In genomic region chr3:317012-317411, GRCh38 we compare ENCODE assay signal across 31 cellular contexts.
"Had no signal": no experiment of that assay in that cellular context is flagged by ENCODE, and none has a peak within 500 bp of the region (broad histone marks: within the 10 kb centered on the region; RNA-seq: fewer than 3 reads in every experiment).

No MANE protein-coding gene starts in this region.

- ATAC-seq: natural killer cell; psoas muscle; right cardiac atrium; sciatic nerve; stimulated activated memory B cell treated with anti-CD40 and anti-IgM and Interleukin-4, amounts not matched to agents 10 μg/mL and 1 μg/mL and 100 μg/mL, for 72 hours; stimulated activated naive CD8-positive, alpha-beta T cell treated with anti-CD3 and anti-CD28 coated beads, Interleukin-15, amount 100 ng/mL, for 72 hours; stimulated activated naive CD8-positive, alpha-beta T cell treated with anti-CD3 and anti-CD28 coated beads, Interleukin-15, Interleukin-2, amounts not matched to agents 100 U/mL and 50 U/mL, for 24 hours; upper lobe of right lung had no signal

- H3K4me3 ChIP-seq: neural progenitor cell, ovary, psoas muscle, skin epidermis, smooth muscle cell, spleen, suprapubic skin, testis, tibial artery, transverse colon, upper lobe of right lung, uterus had no signal

- H3K9ac ChIP-seq: neural progenitor cell, parathyroid adenoma had no signal

- H3K27me3 Mint-ChIP-seq: progenitor cell of endocrine pancreas; stimulated activated memory B cell treated with anti-CD40 and anti-IgM and Interleukin-4, amounts not matched to agents 10 μg/mL and 1 μg/mL and 100 μg/mL, for 72 hours; stimulated activated naive CD8-positive, alpha-beta T cell treated with anti-CD3 and anti-CD28 coated beads, Interleukin-15, amount 100 ng/mL, for 72 hours had no signal

- H3K27me3 ChIP-seq: neural progenitor cell, ovary, spleen, suprapubic skin, testis, tibial artery, transverse colon, upper lobe of right lung, uterus had no signal

- H2AFZ ChIP-seq: neural progenitor cell, parathyroid adenoma had no signal

- H3K4me2 ChIP-seq: neural progenitor cell, smooth muscle cell had no signal

- H3K4me1 ChIP-seq: neural progenitor cell, parathyroid adenoma, psoas muscle, spleen, suprapubic skin, testis, tibial artery, transverse colon, upper lobe of right lung, uterus had no signal

- H3K9me3 Mint-ChIP-seq: nephron; neural progenitor cell; stimulated activated memory B cell treated with anti-CD40 and anti-IgM and Interleukin-4, amounts not matched to agents 10 μg/mL and 1 μg/mL and 100 μg/mL, for 72 hours; stimulated activated naive CD8-positive, alpha-beta T cell treated with anti-CD3 and anti-CD28 coated beads, Interleukin-15, amount 100 ng/mL, for 72 hours; type B pancreatic cell had no signal

- DNase-seq: natural killer cell; occipital lobe; ovary; posterior cingulate gyrus; psoas muscle; right cardiac atrium; spleen; stimulated activated CD4-positive, alpha-beta T cell treated with anti-CD3 and anti-CD28 coated beads, Interleukin-12 subunit alpha, Interleukin-12 subunit beta, amount 100 ng/mL, for 4 hours; stimulated activated CD4-positive, alpha-beta T cell treated with anti-CD3 and anti-CD28 coated beads, Interleukin-1b, Interleukin-23, amount 100 ng/mL, for 48 hours; stimulated activated CD4-positive, alpha-beta T cell treated with anti-CD3 and anti-CD28 coated beads, Interleukin-4, amount 100 ng/mL, for 1 hour; stimulated activated CD4-positive, alpha-beta T cell treated with anti-CD3 and anti-CD28 coated beads, Interleukin-4, amount 100 ng/mL, for 4 hours; stimulated activated CD8-positive, alpha-beta memory T cell treated with anti-CD3 and anti-CD28 coated beads, Interleukin-4, amount 100 ng/mL, for 48 hours; stimulated activated naive CD4-positive, alpha-beta T cell; stimulated activated naive CD8-positive, alpha-beta T cell treated with anti-CD3 and anti-CD28 coated beads, Interleukin-15, amount 100 ng/mL, for 72 hours; stimulated activated naive CD8-positive, alpha-beta T cell treated with anti-CD3 and anti-CD28 coated beads, Interleukin-15, Interleukin-2, amounts not matched to agents 100 U/mL and 50 U/mL, for 24 hours; substantia nigra; testis; tibial artery; transverse colon; upper lobe of right lung; uterus had no signal

- H3K36me3 ChIP-seq: neural progenitor cell, ovary, spleen, suprapubic skin, tibial artery, transverse colon, upper lobe of right lung, uterus had no signal

- H3K27ac Mint-ChIP-seq: natural killer cell; nephron; neural progenitor cell; progenitor cell of endocrine pancreas; stimulated activated memory B cell treated with anti-CD40 and anti-IgM and Interleukin-4, amounts not matched to agents 10 μg/mL and 1 μg/mL and 100 μg/mL, for 72 hours; stimulated activated naive CD8-positive, alpha-beta T cell treated with anti-CD3 and anti-CD28 coated beads, Interleukin-15, amount 100 ng/mL, for 72 hours; type B pancreatic cell had no signal

- H3K27ac ChIP-seq: neural progenitor cell, ovary, parathyroid adenoma, psoas muscle, skin epidermis, spleen, suprapubic skin, testis, tibial artery, transverse colon, upper lobe of right lung, uterus had no signal

- H3K36me3 Mint-ChIP-seq: natural killer cell; neural progenitor cell; stimulated activated memory B cell treated with anti-CD40 and anti-IgM and Interleukin-4, amounts not matched to agents 10 μg/mL and 1 μg/mL and 100 μg/mL, for 72 hours; type B pancreatic cell had no signal

- H3K4me1 Mint-ChIP-seq: natural killer cell; nephron; stimulated activated memory B cell treated with anti-CD40 and anti-IgM and Interleukin-4, amounts not matched to agents 10 μg/mL and 1 μg/mL and 100 μg/mL, for 72 hours; stimulated activated naive CD8-positive, alpha-beta T cell treated with anti-CD3 and anti-CD28 coated beads, Interleukin-15, amount 100 ng/mL, for 72 hours had no signal

- H3K79me2 ChIP-seq: parathyroid adenoma had no signal

- H3K9me3 ChIP-seq: ovary, psoas muscle, spleen, suprapubic skin, testis, tibial artery, transverse colon, upper lobe of right lung, uterus had no signal

- H3K4me3 Mint-ChIP-seq: natural killer cell; nephron; neural progenitor cell; stimulated activated memory B cell treated with anti-CD40 and anti-IgM and Interleukin-4, amounts not matched to agents 10 μg/mL and 1 μg/mL and 100 μg/mL, for 72 hours; stimulated activated naive CD8-positive, alpha-beta T cell treated with anti-CD3 and anti-CD28 coated beads, Interleukin-15, amount 100 ng/mL, for 72 hours; type B pancreatic cell had no signal
